19 cellular contexts compared by ENCODE assay signal in genomic region chr7:11754933-11755332, GRCh38.
"Had no signal": no experiment of that assay in that cellular context is flagged by ENCODE, and none has a peak within 500 bp of the region (broad histone marks: within the 10 kb centered on the region; RNA-seq: fewer than 3 reads in every experiment).

No MANE protein-coding gene starts in this region.

- ATAC-seq: HepG2 had no signal

- H3K4me3 ChIP-seq: MG63 had no signal

- DNase-seq: IMR-90, Karpas-422, KG1, MG63, NCI-H1092, NCI-H1105 treated with DMSO at 0.1 percent for 48 hours, NCI-H1417 treated with DMSO at 0.1 percent for 48 hours, NCI-H146, NCI-H1694 treated with DMSO at 0.1 percent for 48 hours, NCI-H1930, NCI-H2081, NCI-H2107, NCI-H524, NCI-H526 treated with DMSO at 0.1 percent for 48 hours, NCI-H774, SHP77, SK-N-SH had no signal

- H3K9ac ChIP-seq: SK-N-SH had no signal

- H3K36me3 ChIP-seq: MG63 had no signal

- H3K27me3 ChIP-seq: MG63 had no signal

- H3K27ac ChIP-seq: RWPE1 had no signal

- H3K9me3 ChIP-seq: MG63, SK-N-SH had no signal

- H3K9me2 ChIP-seq: SK-N-SH had no signal

- H3K4me2 ChIP-seq: SK-N-SH had no signal
